In the genomic region with DNA sequence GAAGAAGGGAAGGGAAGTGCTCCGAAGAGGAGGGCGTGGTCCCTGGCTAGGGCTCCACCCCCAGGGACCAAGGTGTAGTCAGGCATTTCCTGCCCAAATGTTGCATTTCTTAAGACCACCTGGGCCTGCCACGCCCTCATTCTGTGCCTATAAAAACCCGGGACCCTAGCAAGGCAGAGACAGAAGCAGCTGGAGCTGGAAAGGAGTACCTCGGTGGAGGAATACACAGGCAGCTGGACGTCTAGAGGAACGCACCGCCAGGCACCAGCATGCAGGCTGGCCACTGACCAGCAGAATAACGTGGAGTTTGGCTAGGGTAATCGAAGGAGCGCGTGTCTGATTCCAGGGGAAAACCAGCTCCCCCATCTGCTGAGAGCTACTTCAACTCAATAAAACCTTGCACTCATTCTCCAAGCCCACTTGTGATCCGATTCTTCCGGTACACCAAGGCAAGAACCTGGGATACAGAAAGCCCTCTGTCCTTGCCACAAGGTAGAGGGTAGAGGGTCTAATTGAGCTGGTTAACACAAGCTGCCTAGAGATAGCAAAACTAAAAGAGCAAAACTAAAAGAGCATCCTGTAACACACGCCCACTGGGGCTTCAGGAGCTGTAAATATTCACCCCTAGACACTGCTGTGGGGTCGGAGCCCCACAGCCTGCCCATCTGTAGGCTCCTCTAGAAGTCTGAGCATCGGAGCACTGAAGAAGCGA, we compare ENCODE assay signal across 1 cellular context.
TF ChIP-seq lines count a peak whose summit lies in the region.

No MANE protein-coding gene starts in this region.

TF ChIP-seq in HepG2, 621 proteins besides CTCF, POLR2A, EP300 and RAD21 (continued from another document and continues in another):
- TF ChIP-seq, protein P1, sequence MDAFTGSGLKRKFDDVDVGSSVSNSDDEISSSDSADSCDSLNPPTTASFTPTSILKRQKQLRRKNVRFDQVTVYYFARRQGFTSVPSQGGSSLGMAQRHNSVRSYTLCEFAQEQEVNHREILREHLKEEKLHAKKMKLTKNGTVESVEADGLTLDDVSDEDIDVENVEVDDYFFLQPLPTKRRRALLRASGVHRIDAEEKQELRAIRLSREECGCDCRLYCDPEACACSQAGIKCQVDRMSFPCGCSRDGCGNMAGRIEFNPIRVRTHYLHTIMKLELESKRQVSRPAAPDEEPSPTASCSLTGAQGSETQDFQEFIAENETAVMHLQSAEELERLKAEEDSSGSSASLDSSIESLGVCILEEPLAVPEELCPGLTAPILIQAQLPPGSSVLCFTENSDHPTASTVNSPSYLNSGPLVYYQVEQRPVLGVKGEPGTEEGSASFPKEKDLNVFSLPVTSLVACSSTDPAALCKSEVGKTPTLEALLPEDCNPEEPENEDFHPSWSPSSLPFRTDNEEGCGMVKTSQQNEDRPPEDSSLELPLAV (CRISPR knock-in tag; conservative IDR thresholded peaks at IDR 0.05; ENCODE audit: low read depth) = no peak
- TF ChIP-seq, protein P2, sequence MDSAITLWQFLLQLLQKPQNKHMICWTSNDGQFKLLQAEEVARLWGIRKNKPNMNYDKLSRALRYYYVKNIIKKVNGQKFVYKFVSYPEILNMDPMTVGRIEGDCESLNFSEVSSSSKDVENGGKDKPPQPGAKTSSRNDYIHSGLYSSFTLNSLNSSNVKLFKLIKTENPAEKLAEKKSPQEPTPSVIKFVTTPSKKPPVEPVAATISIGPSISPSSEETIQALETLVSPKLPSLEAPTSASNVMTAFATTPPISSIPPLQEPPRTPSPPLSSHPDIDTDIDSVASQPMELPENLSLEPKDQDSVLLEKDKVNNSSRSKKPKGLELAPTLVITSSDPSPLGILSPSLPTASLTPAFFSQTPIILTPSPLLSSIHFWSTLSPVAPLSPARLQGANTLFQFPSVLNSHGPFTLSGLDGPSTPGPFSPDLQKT (CRISPR knock-in tag; IDR thresholded peaks at IDR 0.05; ENCODE audit: borderline replicate concordance) = no peak
- 0 out of 2 replicates have a peak, but pooled peaks have one; percentile 70 for TF ChIP-seq ZNF83 (CRISPR knock-in tag; IDR thresholded peaks at IDR 0.05; ENCODE audit: borderline replicate concordance)
- peak; percentile 14; the same call in 1 of the 2 replicates for TF ChIP-seq RARA (CRISPR knock-in tag; IDR thresholded peaks at IDR 0.05)
- peak; percentile 36; the same call in 1 of the 2 replicates for TF ChIP-seq ZNF263 (CRISPR knock-in tag; IDR thresholded peaks at IDR 0.05)
- no peak for TF ChIP-seq ZNF557 (CRISPR knock-in tag; IDR thresholded peaks at IDR 0.05)
- no peak for TF ChIP-seq MEF2D (CRISPR knock-in tag; IDR thresholded peaks at IDR 0.05)
- TF ChIP-seq JUN (CRISPR knock-in tag; IDR thresholded peaks at IDR 0.05) = no peak
- TF ChIP-seq, protein P3, sequence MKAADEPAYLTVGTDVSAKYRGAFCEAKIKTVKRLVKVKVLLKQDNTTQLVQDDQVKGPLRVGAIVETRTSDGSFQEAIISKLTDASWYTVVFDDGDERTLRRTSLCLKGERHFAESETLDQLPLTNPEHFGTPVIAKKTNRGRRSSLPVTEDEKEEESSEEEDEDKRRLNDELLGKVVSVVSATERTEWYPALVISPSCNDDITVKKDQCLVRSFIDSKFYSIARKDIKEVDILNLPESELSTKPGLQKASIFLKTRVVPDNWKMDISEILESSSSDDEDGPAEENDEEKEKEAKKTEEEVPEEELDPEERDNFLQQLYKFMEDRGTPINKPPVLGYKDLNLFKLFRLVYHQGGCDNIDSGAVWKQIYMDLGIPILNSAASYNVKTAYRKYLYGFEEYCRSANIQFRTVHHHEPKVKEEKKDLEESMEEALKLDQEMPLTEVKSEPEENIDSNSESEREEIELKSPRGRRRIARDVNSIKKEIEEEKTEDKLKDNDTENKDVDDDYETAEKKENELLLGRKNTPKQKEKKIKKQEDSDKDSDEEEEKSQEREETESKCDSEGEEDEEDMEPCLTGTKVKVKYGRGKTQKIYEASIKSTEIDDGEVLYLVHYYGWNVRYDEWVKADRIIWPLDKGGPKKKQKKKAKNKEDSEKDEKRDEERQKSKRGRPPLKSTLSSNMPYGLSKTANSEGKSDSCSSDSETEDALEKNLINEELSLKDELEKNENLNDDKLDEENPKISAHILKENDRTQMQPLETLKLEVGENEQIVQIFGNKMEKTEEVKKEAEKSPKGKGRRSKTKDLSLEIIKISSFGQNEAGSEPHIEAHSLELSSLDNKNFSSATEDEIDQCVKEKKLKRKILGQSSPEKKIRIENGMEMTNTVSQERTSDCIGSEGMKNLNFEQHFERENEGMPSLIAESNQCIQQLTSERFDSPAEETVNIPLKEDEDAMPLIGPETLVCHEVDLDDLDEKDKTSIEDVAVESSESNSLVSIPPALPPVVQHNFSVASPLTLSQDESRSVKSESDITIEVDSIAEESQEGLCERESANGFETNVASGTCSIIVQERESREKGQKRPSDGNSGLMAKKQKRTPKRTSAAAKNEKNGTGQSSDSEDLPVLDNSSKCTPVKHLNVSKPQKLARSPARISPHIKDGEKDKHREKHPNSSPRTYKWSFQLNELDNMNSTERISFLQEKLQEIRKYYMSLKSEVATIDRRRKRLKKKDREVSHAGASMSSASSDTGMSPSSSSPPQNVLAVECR (CRISPR knock-in tag; IDR thresholded peaks at IDR 0.05; ENCODE audit: borderline replicate concordance) = peak; percentile 69
- peak; percentile 10 for TF ChIP-seq SKI (IDR thresholded peaks at IDR 0.05; ENCODE audit: partially characterized antibody)
- no peak for TF ChIP-seq ZNF775 (CRISPR knock-in tag; IDR thresholded peaks at IDR 0.05; ENCODE audit: borderline replicate concordance)
- TF ChIP-seq HMG20B (CRISPR knock-in tag; conservative IDR thresholded peaks at IDR 0.05) = no peak
- TF ChIP-seq, protein P4, sequence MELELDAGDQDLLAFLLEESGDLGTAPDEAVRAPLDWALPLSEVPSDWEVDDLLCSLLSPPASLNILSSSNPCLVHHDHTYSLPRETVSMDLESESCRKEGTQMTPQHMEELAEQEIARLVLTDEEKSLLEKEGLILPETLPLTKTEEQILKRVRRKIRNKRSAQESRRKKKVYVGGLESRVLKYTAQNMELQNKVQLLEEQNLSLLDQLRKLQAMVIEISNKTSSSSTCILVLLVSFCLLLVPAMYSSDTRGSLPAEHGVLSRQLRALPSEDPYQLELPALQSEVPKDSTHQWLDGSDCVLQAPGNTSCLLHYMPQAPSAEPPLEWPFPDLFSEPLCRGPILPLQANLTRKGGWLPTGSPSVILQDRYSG (CRISPR knock-in tag; IDR thresholded peaks at IDR 0.05) = no peak
- no peak for TF ChIP-seq ZNF337 (CRISPR knock-in tag; IDR thresholded peaks at IDR 0.05; ENCODE audit: borderline replicate concordance, low read depth)
- no peak for TF ChIP-seq CEBPB (IDR thresholded peaks at IDR 0.05; ENCODE audit: borderline replicate concordance, low read depth, low read length)
- TF ChIP-seq NFKB2 (CRISPR knock-in tag; IDR thresholded peaks at IDR 0.05; ENCODE audit: borderline replicate concordance) = peak; percentile 59; the same call in 1 of the 2 replicates
- TF ChIP-seq, protein P5, sequence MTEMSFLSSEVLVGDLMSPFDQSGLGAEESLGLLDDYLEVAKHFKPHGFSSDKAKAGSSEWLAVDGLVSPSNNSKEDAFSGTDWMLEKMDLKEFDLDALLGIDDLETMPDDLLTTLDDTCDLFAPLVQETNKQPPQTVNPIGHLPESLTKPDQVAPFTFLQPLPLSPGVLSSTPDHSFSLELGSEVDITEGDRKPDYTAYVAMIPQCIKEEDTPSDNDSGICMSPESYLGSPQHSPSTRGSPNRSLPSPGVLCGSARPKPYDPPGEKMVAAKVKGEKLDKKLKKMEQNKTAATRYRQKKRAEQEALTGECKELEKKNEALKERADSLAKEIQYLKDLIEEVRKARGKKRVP (CRISPR knock-in tag; IDR thresholded peaks at IDR 0.05) = no peak
- 0 out of 2 replicates have a peak, but pooled peaks have one; percentile 51 for TF ChIP-seq ZNF329 (CRISPR knock-in tag; IDR thresholded peaks at IDR 0.05; ENCODE audit: low read depth)
- TF ChIP-seq TMF1 (CRISPR knock-in tag; IDR thresholded peaks at IDR 0.05; ENCODE audit: low read depth) = no peak; the same call in none of the 2 replicates
- no peak for TF ChIP-seq KLF15 (CRISPR knock-in tag; IDR thresholded peaks at IDR 0.05; ENCODE audit: borderline replicate concordance)
- TF ChIP-seq, protein P6, sequence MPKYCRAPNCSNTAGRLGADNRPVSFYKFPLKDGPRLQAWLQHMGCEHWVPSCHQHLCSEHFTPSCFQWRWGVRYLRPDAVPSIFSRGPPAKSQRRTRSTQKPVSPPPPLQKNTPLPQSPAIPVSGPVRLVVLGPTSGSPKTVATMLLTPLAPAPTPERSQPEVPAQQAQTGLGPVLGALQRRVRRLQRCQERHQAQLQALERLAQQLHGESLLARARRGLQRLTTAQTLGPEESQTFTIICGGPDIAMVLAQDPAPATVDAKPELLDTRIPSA (CRISPR knock-in tag; IDR thresholded peaks at IDR 0.05; ENCODE audit: borderline replicate concordance) = no peak
- no peak for TF ChIP-seq ZNF253 (CRISPR knock-in tag; IDR thresholded peaks at IDR 0.05; ENCODE audit: borderline replicate concordance)
- TF ChIP-seq NR1H2 (CRISPR knock-in tag; IDR thresholded peaks at IDR 0.05; ENCODE audit: borderline replicate concordance, low read depth) = no peak
- TF ChIP-seq NFKBIZ (CRISPR knock-in tag; IDR thresholded peaks at IDR 0.05) = no peak
- TF ChIP-seq, protein P7, sequence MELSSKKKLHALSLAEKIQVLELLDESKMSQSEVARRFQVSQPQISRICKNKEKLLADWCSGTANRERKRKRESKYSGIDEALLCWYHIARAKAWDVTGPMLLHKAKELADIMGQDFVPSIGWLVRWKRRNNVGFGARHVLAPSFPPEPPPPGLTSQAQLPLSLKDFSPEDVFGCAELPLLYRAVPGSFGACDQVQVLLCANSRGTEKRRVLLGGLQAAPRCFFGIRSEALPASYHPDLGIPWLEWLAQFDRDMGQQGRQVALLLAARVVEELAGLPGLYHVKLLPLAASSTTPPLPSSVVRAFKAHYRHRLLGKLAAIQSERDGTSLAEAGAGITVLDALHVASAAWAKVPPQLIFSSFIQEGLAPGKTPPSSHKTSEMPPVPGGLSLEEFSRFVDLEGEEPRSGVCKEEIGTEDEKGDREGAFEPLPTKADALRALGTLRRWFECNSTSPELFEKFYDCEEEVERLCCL (CRISPR knock-in tag; IDR thresholded peaks at IDR 0.05; ENCODE audit: borderline replicate concordance) = no peak; the same call in 1 of the 2 replicates
- TF ChIP-seq SAP130 (CRISPR knock-in tag; IDR thresholded peaks at IDR 0.05; ENCODE audit: low read depth) = peak; percentile 63
- TF ChIP-seq ZEB1 (IDR thresholded peaks at IDR 0.05; ENCODE audit: insufficient replicate concordance, low read depth) = no peak
- TF ChIP-seq, protein P8, sequence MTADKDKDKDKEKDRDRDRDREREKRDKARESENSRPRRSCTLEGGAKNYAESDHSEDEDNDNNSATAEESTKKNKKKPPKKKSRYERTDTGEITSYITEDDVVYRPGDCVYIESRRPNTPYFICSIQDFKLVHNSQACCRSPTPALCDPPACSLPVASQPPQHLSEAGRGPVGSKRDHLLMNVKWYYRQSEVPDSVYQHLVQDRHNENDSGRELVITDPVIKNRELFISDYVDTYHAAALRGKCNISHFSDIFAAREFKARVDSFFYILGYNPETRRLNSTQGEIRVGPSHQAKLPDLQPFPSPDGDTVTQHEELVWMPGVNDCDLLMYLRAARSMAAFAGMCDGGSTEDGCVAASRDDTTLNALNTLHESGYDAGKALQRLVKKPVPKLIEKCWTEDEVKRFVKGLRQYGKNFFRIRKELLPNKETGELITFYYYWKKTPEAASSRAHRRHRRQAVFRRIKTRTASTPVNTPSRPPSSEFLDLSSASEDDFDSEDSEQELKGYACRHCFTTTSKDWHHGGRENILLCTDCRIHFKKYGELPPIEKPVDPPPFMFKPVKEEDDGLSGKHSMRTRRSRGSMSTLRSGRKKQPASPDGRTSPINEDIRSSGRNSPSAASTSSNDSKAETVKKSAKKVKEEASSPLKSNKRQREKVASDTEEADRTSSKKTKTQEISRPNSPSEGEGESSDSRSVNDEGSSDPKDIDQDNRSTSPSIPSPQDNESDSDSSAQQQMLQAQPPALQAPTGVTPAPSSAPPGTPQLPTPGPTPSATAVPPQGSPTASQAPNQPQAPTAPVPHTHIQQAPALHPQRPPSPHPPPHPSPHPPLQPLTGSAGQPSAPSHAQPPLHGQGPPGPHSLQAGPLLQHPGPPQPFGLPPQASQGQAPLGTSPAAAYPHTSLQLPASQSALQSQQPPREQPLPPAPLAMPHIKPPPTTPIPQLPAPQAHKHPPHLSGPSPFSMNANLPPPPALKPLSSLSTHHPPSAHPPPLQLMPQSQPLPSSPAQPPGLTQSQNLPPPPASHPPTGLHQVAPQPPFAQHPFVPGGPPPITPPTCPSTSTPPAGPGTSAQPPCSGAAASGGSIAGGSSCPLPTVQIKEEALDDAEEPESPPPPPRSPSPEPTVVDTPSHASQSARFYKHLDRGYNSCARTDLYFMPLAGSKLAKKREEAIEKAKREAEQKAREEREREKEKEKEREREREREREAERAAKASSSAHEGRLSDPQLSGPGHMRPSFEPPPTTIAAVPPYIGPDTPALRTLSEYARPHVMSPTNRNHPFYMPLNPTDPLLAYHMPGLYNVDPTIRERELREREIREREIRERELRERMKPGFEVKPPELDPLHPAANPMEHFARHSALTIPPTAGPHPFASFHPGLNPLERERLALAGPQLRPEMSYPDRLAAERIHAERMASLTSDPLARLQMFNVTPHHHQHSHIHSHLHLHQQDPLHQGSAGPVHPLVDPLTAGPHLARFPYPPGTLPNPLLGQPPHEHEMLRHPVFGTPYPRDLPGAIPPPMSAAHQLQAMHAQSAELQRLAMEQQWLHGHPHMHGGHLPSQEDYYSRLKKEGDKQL (CRISPR knock-in tag; IDR thresholded peaks at IDR 0.05; ENCODE audit: low read depth) = no peak
- TF ChIP-seq, protein P9, sequence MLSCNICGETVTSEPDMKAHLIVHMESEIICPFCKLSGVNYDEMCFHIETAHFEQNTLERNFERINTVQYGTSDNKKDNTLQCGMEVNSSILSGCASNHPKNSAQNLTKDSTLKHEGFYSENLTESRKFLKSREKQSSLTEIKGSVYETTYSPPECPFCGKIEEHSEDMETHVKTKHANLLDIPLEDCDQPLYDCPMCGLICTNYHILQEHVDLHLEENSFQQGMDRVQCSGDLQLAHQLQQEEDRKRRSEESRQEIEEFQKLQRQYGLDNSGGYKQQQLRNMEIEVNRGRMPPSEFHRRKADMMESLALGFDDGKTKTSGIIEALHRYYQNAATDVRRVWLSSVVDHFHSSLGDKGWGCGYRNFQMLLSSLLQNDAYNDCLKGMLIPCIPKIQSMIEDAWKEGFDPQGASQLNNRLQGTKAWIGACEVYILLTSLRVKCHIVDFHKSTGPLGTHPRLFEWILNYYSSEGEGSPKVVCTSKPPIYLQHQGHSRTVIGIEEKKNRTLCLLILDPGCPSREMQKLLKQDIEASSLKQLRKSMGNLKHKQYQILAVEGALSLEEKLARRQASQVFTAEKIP (CRISPR knock-in tag; IDR thresholded peaks at IDR 0.05; ENCODE audit: borderline replicate concordance) = no peak
- TF ChIP-seq ZNF282 (IDR thresholded peaks at IDR 0.05; ENCODE audit: partially characterized antibody) = no peak
- TF ChIP-seq ZFYVE20 (CRISPR knock-in tag; IDR thresholded peaks at IDR 0.05; ENCODE audit: borderline replicate concordance, low read depth) = no peak
- TF ChIP-seq ARNTL (CRISPR knock-in tag; IDR thresholded peaks at IDR 0.05) = 0 out of 2 replicates have a peak, but pooled peaks have one; percentile 40
- no peak for TF ChIP-seq MTF1 (CRISPR knock-in tag; IDR thresholded peaks at IDR 0.05)
- peak; percentile 43; the same call in 1 of the 2 replicates for TF ChIP-seq GATAD1 (CRISPR knock-in tag; IDR thresholded peaks at IDR 0.05)
- no peak; the same call in 1 of the 2 replicates for TF ChIP-seq ATF7-NPFF (CRISPR knock-in tag; IDR thresholded peaks at IDR 0.05; ENCODE audit: low read depth)
- no peak for TF ChIP-seq ZNF260 (CRISPR knock-in tag; IDR thresholded peaks at IDR 0.05; ENCODE audit: borderline replicate concordance, low read depth)
- TF ChIP-seq, protein P10, sequence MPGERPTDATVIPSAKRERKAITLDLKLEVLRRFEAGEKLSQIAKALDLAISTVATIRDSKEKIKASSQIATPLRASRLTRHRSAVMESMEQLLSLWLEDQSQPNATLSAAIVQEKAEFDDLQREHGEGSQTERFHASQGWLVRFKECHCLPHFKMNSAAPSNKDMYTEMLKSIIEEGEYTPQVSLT (CRISPR knock-in tag; IDR thresholded peaks at IDR 0.05; ENCODE audit: borderline replicate concordance, low read depth) = no peak
- no peak for TF ChIP-seq ZMYM2 (CRISPR knock-in tag; IDR thresholded peaks at IDR 0.05)
